Comparison of ENCODE assay signal across 10 cellular contexts in the genomic region with DNA sequence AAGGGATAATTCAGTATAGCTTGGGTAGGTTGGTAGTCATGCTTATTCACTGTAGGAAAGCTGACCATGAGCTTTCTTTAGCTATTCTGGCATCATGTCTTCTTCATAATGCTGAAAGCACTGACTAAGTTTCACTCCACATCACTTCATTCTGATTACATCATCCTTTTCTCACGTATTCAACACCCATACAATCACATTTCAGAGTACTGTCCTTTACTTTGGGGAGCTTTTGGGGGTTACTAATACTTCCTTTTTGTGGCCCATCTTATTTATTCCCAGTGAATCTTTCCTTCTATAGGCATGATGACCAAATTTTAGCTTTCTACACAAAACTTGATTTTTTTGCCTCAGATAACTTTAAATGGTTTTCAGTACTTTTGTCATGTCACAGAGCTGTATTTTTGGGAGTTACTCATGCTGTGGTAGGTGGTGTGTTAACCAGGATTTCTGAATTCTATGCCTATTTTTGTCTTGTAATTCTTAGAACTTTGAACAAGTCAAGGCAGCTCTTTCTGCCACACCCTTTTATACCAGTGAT. TPM values are rescaled to one million over a fixed set of nuclear protein-coding genes. Genes with fewer than 3 reads are reported as not detected.
DNase-seq lines count a peak whose midpoint lies in the region; FAIRE-seq and TF ChIP-seq lines count a peak whose summit lies in the region.
"Had no signal": no experiment of that assay in that cellular context is flagged by ENCODE, and none has a peak within 500 bp of the region (broad histone marks: within the 10 kb centered on the region; RNA-seq: fewer than 3 reads in every experiment).

No MANE protein-coding gene starts in this region.

- dilution Hi-C loops in keratinocyte (cut with MboI; ENCODE audit: extremely low pct_ligation_motif_present, low sequenced_read_pairs) = no loop called here

- TF ChIP-seq POLR2A in GM12892 (IDR thresholded peaks at IDR 0.05; ENCODE audit: low read depth, low read length) = no peak

- no peak for DNase-seq in activated T-helper 2 cell treated with anti-CD3 and anti-CD28 coated beads, Interferon-gamma antibody, Interleukin-2, Interleukin-4, amounts not matched to agents 10 μg/mL and 5 μg/mL and 100 μg/mL, durations not matched to agents 14 hours and 24 hours and 36 hours (ENCODE audit: low spot score)
- DNase-seq in keratinocyte (ENCODE audit: low read depth, low spot score) (peak; percentile 76), right atrium auricular region (ENCODE audit: low spot score) (no peak), GM12892 (ENCODE audit: insufficient read length) (no peak), D341Med (ENCODE audit: low spot score) (no peak), trophoblast cell (no peak)
- DNase-seq: dorsolateral prefrontal cortex had no signal

- H3K27ac ChIP-seq in ACC112 (ENCODE audit: low read depth, low read length) (peak overlapping the region; percentile 80), HEK293 (ENCODE audit: extremely low read depth, low read depth, low read length) (peak overlapping the region; percentile 1; the same call in 1 of the 2 replicates), keratinocyte (ENCODE audit: control insufficient read depth, insufficient read depth, low read length) (peak overlapping the region; percentile 98), right atrium auricular region (no peak overlapping the region), trophoblast cell (ENCODE audit: low read depth, low read length) (no peak overlapping the region)

- intact Hi-C loops in activated T-helper 2 cell treated with anti-CD3 and anti-CD28 coated beads, Interferon-gamma antibody, Interleukin-2, Interleukin-4, amounts not matched to agents 10 μg/mL and 5 μg/mL and 100 μg/mL, durations not matched to agents 14 hours and 24 hours and 36 hours (cut with micrococcal nuclease) = loop anchor here (2.0 to 5.0 kb wide), 2 partner anchors 59 to 177 kb away; a partner anchor contains a TSS

- H3K4me3 ChIP-seq in ACC112 (ENCODE audit: low read depth, low read length) (no peak overlapping the region), HEK293 (ENCODE audit: low read depth, low read length) (no peak overlapping the region), keratinocyte (ENCODE audit: control insufficient read depth in 2 of 3, extremely low read depth in 1 of 3, insufficient read depth in 2 of 3, low read depth in 1 of 3, low read length in 3 of 3) (peak overlapping the region in 2 of 3 experiments; percentile 37 to 47), right atrium auricular region (no peak overlapping the region), trophoblast cell (ENCODE audit: low read depth, low read length) (no peak overlapping the region)
- H3K4me3 ChIP-seq: dorsolateral prefrontal cortex had no signal

- no peak overlapping the region for H4K8ac ChIP-seq in trophoblast cell (ENCODE audit: low read depth, low read length)

- peaks cover 15% of the 10 kb centered on the region for H3K79me2 ChIP-seq in ACC112 (ENCODE audit: control insufficient read depth, insufficient read depth, low read length, unreplicated experiment)
- peaks cover 4% of the 10 kb centered on the region for H3K79me2 ChIP-seq in keratinocyte (ENCODE audit: control insufficient read depth, insufficient read depth, low read length)
- no peaks in the 10 kb centered on the region for H3K79me2 ChIP-seq in trophoblast cell (ENCODE audit: control insufficient read depth, insufficient read depth, low read length, poor library complexity)

- H3K9me1 ChIP-seq in keratinocyte (ENCODE audit: control insufficient read depth, extremely low read depth, insufficient read depth, low read length) = no peaks in the 10 kb centered on the region

- no peaks in the 10 kb centered on the region for H3K9me3 ChIP-seq in HEK293 (ENCODE audit: control insufficient read depth, insufficient read depth, low read depth, low read length)
- no peaks in the 10 kb centered on the region for H3K9me3 ChIP-seq in keratinocyte (ENCODE audit: control insufficient read depth, low read depth, low read length)
- no peaks in the 10 kb centered on the region for H3K9me3 ChIP-seq in right atrium auricular region
- no peaks in the 10 kb centered on the region for H3K9me3 ChIP-seq in trophoblast cell (ENCODE audit: insufficient read depth, low read depth, low read length)

- H3K4me2 ChIP-seq in keratinocyte (ENCODE audit: control insufficient read depth, extremely low read depth, insufficient read depth, low read depth, low read length) (peak overlapping the region; percentile 80), trophoblast cell (ENCODE audit: low read length) (no peak overlapping the region)

- no peak overlapping the region for H2AK5ac ChIP-seq in trophoblast cell (ENCODE audit: low read length)

- H2BK5ac ChIP-seq in trophoblast cell (ENCODE audit: low read depth, low read length, poor library complexity) = no peak overlapping the region

- CTCF ChIA-PET in HEK293 (lab: Yijun Ruan, JAX) = interaction anchor here (0.6 to 1.4 kb wide), 4 partner anchors 8 to 340 kb away, joined by 3 to 9 read pairs (median 3); no protein-coding TSS in a partner anchor

- WGBS in trophoblast cell (ENCODE audit: extremely low coverage, insufficient coverage, insufficient read length) = 100% methylated on average over 1 of the region's 1 CpG

- POLR2A ChIA-PET in HEK293 (lab: Yijun Ruan, JAX) = interaction anchor here (1.4 kb wide), 1 partner anchor 58 kb away, joined by 3 read pairs; no protein-coding TSS in a partner anchor

- H3K27ac Mint-ChIP-seq in activated T-helper 2 cell treated with anti-CD3 and anti-CD28 coated beads, Interferon-gamma antibody, Interleukin-2, Interleukin-4, amounts not matched to agents 10 μg/mL and 5 μg/mL and 100 μg/mL, durations not matched to agents 14 hours and 24 hours and 36 hours = peak overlapping the region; percentile 92

- no peak for FAIRE-seq in keratinocyte (lab: Jason Lieb, UNC)
- no peak for FAIRE-seq in GM12892 (lab: Jason Lieb, UNC)

- H3K4me1 ChIP-seq in ACC112 (ENCODE audit: control insufficient read depth, insufficient read depth, low read length, unreplicated experiment) (peaks cover 13% of the 10 kb centered on the region), HEK293 (ENCODE audit: control insufficient read depth, insufficient read depth, low read length) (no peaks in the 10 kb centered on the region), keratinocyte (ENCODE audit: control insufficient read depth, extremely low read depth, insufficient read depth, low read length) (peaks cover 23% of the 10 kb centered on the region), right atrium auricular region (no peaks in the 10 kb centered on the region), trophoblast cell (ENCODE audit: control insufficient read depth in 1 of 2, insufficient read depth in 2 of 2, low read length in 2 of 2) (no peaks in the 10 kb centered on the region)

- H3K9ac ChIP-seq in keratinocyte (ENCODE audit: control insufficient read depth, extremely low read depth, insufficient read depth, low read length) = peak overlapping the region; percentile 75
- no peak overlapping the region for H3K9ac ChIP-seq in trophoblast cell (ENCODE audit: low read length)

- H3K27me3 Mint-ChIP-seq in activated T-helper 2 cell treated with anti-CD3 and anti-CD28 coated beads, Interferon-gamma antibody, Interleukin-2, Interleukin-4, amounts not matched to agents 10 μg/mL and 5 μg/mL and 100 μg/mL, durations not matched to agents 14 hours and 24 hours and 36 hours (ENCODE audit: low read depth) = no peaks in the 10 kb centered on the region

- H3K36me3 Mint-ChIP-seq in activated T-helper 2 cell treated with anti-CD3 and anti-CD28 coated beads, Interferon-gamma antibody, Interleukin-2, Interleukin-4, amounts not matched to agents 10 μg/mL and 5 μg/mL and 100 μg/mL, durations not matched to agents 14 hours and 24 hours and 36 hours (ENCODE audit: low read depth) = peaks cover 62% of the 10 kb centered on the region

- H3K18ac ChIP-seq in trophoblast cell (ENCODE audit: low read length) = no peak overlapping the region

- no peak overlapping the region for H4K12ac ChIP-seq in trophoblast cell (ENCODE audit: low read depth, low read length)

- H3K4me1 Mint-ChIP-seq in activated T-helper 2 cell treated with anti-CD3 and anti-CD28 coated beads, Interferon-gamma antibody, Interleukin-2, Interleukin-4, amounts not matched to agents 10 μg/mL and 5 μg/mL and 100 μg/mL, durations not matched to agents 14 hours and 24 hours and 36 hours (ENCODE audit: low read depth) = peaks cover 24% of the 10 kb centered on the region

- no peak overlapping the region for H2BK120ac ChIP-seq in trophoblast cell (ENCODE audit: insufficient read depth, low read length, poor library complexity)

- no peaks in the 10 kb centered on the region for H4K20me1 ChIP-seq in keratinocyte (ENCODE audit: control insufficient read depth, extremely low read depth, insufficient read depth, low read length)

- H3K4me3 Mint-ChIP-seq in activated T-helper 2 cell treated with anti-CD3 and anti-CD28 coated beads, Interferon-gamma antibody, Interleukin-2, Interleukin-4, amounts not matched to agents 10 μg/mL and 5 μg/mL and 100 μg/mL, durations not matched to agents 14 hours and 24 hours and 36 hours (ENCODE audit: low read depth) = peak overlapping the region; percentile 51

- TF ChIP-seq CTCF in HEK293 (tag by site-specific recombination; IDR thresholded peaks at IDR 0.05) (no peak), keratinocyte (optimal IDR thresholded peaks at IDR 0.05 in 1 of 3, IDR thresholded peaks at IDR 0.05 in 1 of 3, conservative IDR thresholded peaks at IDR 0.05 in 1 of 3; ENCODE audit: extremely low read depth in 1 of 3, insufficient read depth in 2 of 3, low read length in 3 of 3) (no peak), right atrium auricular region (IDR thresholded peaks at IDR 0.05) (no peak)

- no peak overlapping the region for H3K14ac ChIP-seq in trophoblast cell (ENCODE audit: low read length)

- H3K23ac ChIP-seq in trophoblast cell (ENCODE audit: low read length) = no peak overlapping the region

- H3K4ac ChIP-seq in trophoblast cell (ENCODE audit: low read depth, low read length) = no peak overlapping the region

- H2AFZ ChIP-seq in ACC112 (ENCODE audit: low read length, unreplicated experiment) (peak overlapping the region; percentile 29), keratinocyte (ENCODE audit: control insufficient read depth, low read length) (peak overlapping the region; percentile 57), trophoblast cell (ENCODE audit: insufficient read depth, low read length, poor library complexity) (no peak overlapping the region)

- H3K36me3 ChIP-seq in ACC112 (ENCODE audit: insufficient read depth, low read length) (peaks cover 17% of the 10 kb centered on the region), HEK293 (ENCODE audit: control insufficient read depth in 2 of 2, insufficient read depth in 1 of 2, low read length in 2 of 2) (peaks cover 61 to 71% of the 10 kb centered on the region in 2 experiments), keratinocyte (ENCODE audit: control insufficient read depth in 2 of 2, extremely low read depth in 1 of 2, insufficient read depth in 2 of 2, low read length in 2 of 2) (peaks cover 4 to 17% of the 10 kb centered on the region in 2 experiments), right atrium auricular region (peaks cover 44% of the 10 kb centered on the region), trophoblast cell (ENCODE audit: control insufficient read depth in 1 of 2, insufficient read depth in 2 of 2, low read length in 2 of 2) (peaks cover 10 to 14% of the 10 kb centered on the region in 2 experiments)

- H3K27me3 ChIP-seq in ACC112 (ENCODE audit: insufficient read depth, low read length) (no peaks in the 10 kb centered on the region), keratinocyte (ENCODE audit: control insufficient read depth, extremely low read depth, insufficient read depth, low read length) (no peaks in the 10 kb centered on the region), right atrium auricular region (no peaks in the 10 kb centered on the region), trophoblast cell (ENCODE audit: insufficient read depth, low read length) (no peaks in the 10 kb centered on the region)
- H3K27me3 ChIP-seq: dorsolateral prefrontal cortex had no signal

- H3K79me1 ChIP-seq in trophoblast cell (ENCODE audit: low read length) = no peaks in the 10 kb centered on the region

- no peaks in the 10 kb centered on the region for H3K9me3 Mint-ChIP-seq in activated T-helper 2 cell treated with anti-CD3 and anti-CD28 coated beads, Interferon-gamma antibody, Interleukin-2, Interleukin-4, amounts not matched to agents 10 μg/mL and 5 μg/mL and 100 μg/mL, durations not matched to agents 14 hours and 24 hours and 36 hours

- H4K91ac ChIP-seq in trophoblast cell (ENCODE audit: low read depth, low read length) = no peak overlapping the region

- no peak overlapping the region for H2BK12ac ChIP-seq in trophoblast cell (ENCODE audit: low read length)

RNA-seq across cellular contexts. Expression of a gene that starts 23.4 kb away (rescaled TPM):
- 34.3 and 34.6 TPM in 2 replicates for total RNA-seq in activated T-helper 2 cell treated with anti-CD3 and anti-CD28 coated beads, Interferon-gamma antibody, Interleukin-2, Interleukin-4, amounts not matched to agents 10 μg/mL and 5 μg/mL and 100 μg/mL, durations not matched to agents 14 hours and 24 hours and 36 hours
- 9.1 to 13.8 TPM (median 11.8 TPM) in 3 replicates for polyA plus RNA-seq in keratinocyte
- 24.4 TPM for polyA plus RNA-seq in keratinocyte (2011; ENCODE audit: low read depth)
- polyA plus RNA-seq in keratinocyte (2011; cell fraction: cytosol; rRNA removed) = 7.1 and 11.1 TPM in 2 replicates
- 16.3 and 17.9 TPM in 2 replicates for polyA plus RNA-seq in keratinocyte (2011; cell fraction: nucleus; rRNA removed)
- 6.9 and 8.0 TPM in 2 replicates for polyA plus RNA-seq in keratinocyte (2012; ENCODE audit: low replicate concordance)
- 17.6 to 25.3 TPM (median 22.7 TPM) in 3 replicates for polyA minus RNA-seq in keratinocyte
- 7.7 TPM for polyA minus RNA-seq in keratinocyte (2011; cell fraction: cytosol; rRNA and poly(A)+ RNA removed)
- 7.6 and 16.7 TPM in 2 replicates for polyA minus RNA-seq in keratinocyte (2011; cell fraction: nucleus; rRNA and poly(A)+ RNA removed)
- total RNA-seq in right atrium auricular region = 10 to 100 TPM in 1 of 2 donors, 1 to 10 TPM in 1; 6.8 to 15.7 TPM
- polyA plus RNA-seq in GM12892 (2012; ENCODE audit: missing spikeins) = 18.4 TPM
- 14.1 and 14.8 TPM in 2 replicates for polyA plus RNA-seq in trophoblast cell (2013)

RNA-seq across cellular contexts. Expression of a gene that starts 23.5 kb away (rescaled TPM):
- 109 and 110 TPM in 2 replicates for total RNA-seq in activated T-helper 2 cell treated with anti-CD3 and anti-CD28 coated beads, Interferon-gamma antibody, Interleukin-2, Interleukin-4, amounts not matched to agents 10 μg/mL and 5 μg/mL and 100 μg/mL, durations not matched to agents 14 hours and 24 hours and 36 hours
- polyA plus RNA-seq in keratinocyte = 66.7 to 85.8 TPM (median 82.2 TPM) in 3 replicates
- 45.5 TPM for polyA plus RNA-seq in keratinocyte (2011; ENCODE audit: low read depth)
- 44.9 and 65.8 TPM in 2 replicates for polyA plus RNA-seq in keratinocyte (2011; cell fraction: cytosol; rRNA removed)
- polyA plus RNA-seq in keratinocyte (2011; cell fraction: nucleus; rRNA removed) = 152 and 190 TPM in 2 replicates
- 33.7 and 67.2 TPM in 2 replicates for polyA plus RNA-seq in keratinocyte (2012; ENCODE audit: low replicate concordance)
- 229 to 338 TPM (median 299 TPM) in 3 replicates for polyA minus RNA-seq in keratinocyte
- polyA minus RNA-seq in keratinocyte (2011; cell fraction: cytosol; rRNA and poly(A)+ RNA removed) = 97.5 TPM
- polyA minus RNA-seq in keratinocyte (2011; cell fraction: nucleus; rRNA and poly(A)+ RNA removed) = 414 and 609 TPM in 2 replicates
- 10 to 100 TPM in 1 of 2 donors, 1 to 10 TPM in 1; 8.6 to 10.2 TPM for total RNA-seq in right atrium auricular region
- polyA plus RNA-seq in GM12892 (2012; ENCODE audit: missing spikeins) = 21.9 TPM
- 38.4 and 39.4 TPM in 2 replicates for polyA plus RNA-seq in trophoblast cell (2013)

RNA-seq across cellular contexts. Expression of a gene that starts 54.3 kb away (rescaled TPM):
- total RNA-seq in activated T-helper 2 cell treated with anti-CD3 and anti-CD28 coated beads, Interferon-gamma antibody, Interleukin-2, Interleukin-4, amounts not matched to agents 10 μg/mL and 5 μg/mL and 100 μg/mL, durations not matched to agents 14 hours and 24 hours and 36 hours = not detected in 2 replicates
- polyA plus RNA-seq in keratinocyte = not detected in 3 replicates
- not detected for polyA plus RNA-seq in keratinocyte (2011; ENCODE audit: low read depth)
- polyA plus RNA-seq in keratinocyte (2011; cell fraction: cytosol; rRNA removed) = not detected in 2 replicates
- polyA plus RNA-seq in keratinocyte (2011; cell fraction: nucleus; rRNA removed) = not detected in 2 replicates
- not detected in 2 replicates for polyA plus RNA-seq in keratinocyte (2012; ENCODE audit: low replicate concordance)
- not detected in 3 replicates for polyA minus RNA-seq in keratinocyte
- not detected for polyA minus RNA-seq in keratinocyte (2011; cell fraction: cytosol; rRNA and poly(A)+ RNA removed)
- polyA minus RNA-seq in keratinocyte (2011; cell fraction: nucleus; rRNA and poly(A)+ RNA removed) = not detected in 2 replicates
- total RNA-seq in right atrium auricular region = not detected
- 0.30 TPM for polyA plus RNA-seq in GM12892 (2012; ENCODE audit: missing spikeins)
- not detected in 2 replicates for polyA plus RNA-seq in trophoblast cell (2013)
- total RNA-seq: dorsolateral prefrontal cortex, kidney epithelial cell had no signal

RNA-seq across cellular contexts. Expression of a gene that starts 59.6 kb away (rescaled TPM):
- total RNA-seq in activated T-helper 2 cell treated with anti-CD3 and anti-CD28 coated beads, Interferon-gamma antibody, Interleukin-2, Interleukin-4, amounts not matched to agents 10 μg/mL and 5 μg/mL and 100 μg/mL, durations not matched to agents 14 hours and 24 hours and 36 hours = 19.5 and 21.0 TPM in 2 replicates
- polyA plus RNA-seq in keratinocyte = 169 to 226 TPM (median 210 TPM) in 3 replicates
- polyA plus RNA-seq in keratinocyte (2011; ENCODE audit: low read depth) = 52.8 TPM
- polyA plus RNA-seq in keratinocyte (2011; cell fraction: cytosol; rRNA removed) = 197 and 226 TPM in 2 replicates
- 187 and 230 TPM in 2 replicates for polyA plus RNA-seq in keratinocyte (2011; cell fraction: nucleus; rRNA removed)
- polyA plus RNA-seq in keratinocyte (2012; ENCODE audit: low replicate concordance) = 115 and 211 TPM in 2 replicates
- polyA minus RNA-seq in keratinocyte = 137 to 243 TPM (median 145 TPM) in 3 replicates
- polyA minus RNA-seq in keratinocyte (2011; cell fraction: cytosol; rRNA and poly(A)+ RNA removed) = 130 TPM
- 77.0 and 108 TPM in 2 replicates for polyA minus RNA-seq in keratinocyte (2011; cell fraction: nucleus; rRNA and poly(A)+ RNA removed)
- total RNA-seq in right atrium auricular region = 10 to 100 TPM; 35.3 to 39.6 TPM
- 10.3 TPM for polyA plus RNA-seq in GM12892 (2012; ENCODE audit: missing spikeins)
- 40.4 and 42.7 TPM in 2 replicates for polyA plus RNA-seq in trophoblast cell (2013)

Comparison
In these comparisons a context has a peak if more than half of its experiments do, and no peak if none do; other contexts are left out.
1. H3K27ac ChIP-seq: peak in ACC112 (single experiment), HEK293 (single experiment) and keratinocyte (single experiment); none in right atrium auricular region (0 of 2) and trophoblast cell (single experiment).
2. H3K4me3 ChIP-seq: peak in keratinocyte (2 of 3); none in ACC112 (single experiment), HEK293 (single experiment), right atrium auricular region (0 of 2) and trophoblast cell (single experiment).